Comparison of ENCODE assay signal across 27 cellular contexts in genomic region chr11:73810637-73811036, GRCh38.
"Had no signal": no experiment of that assay in that cellular context is flagged by ENCODE, and none has a peak within 500 bp of the region (broad histone marks: within the 10 kb centered on the region; RNA-seq: fewer than 3 reads in every experiment).

No MANE protein-coding gene starts in this region.

- H3K27ac Mint-ChIP-seq: activated B cell treated with CpG ODN at 0.5 μM for 24 hours; activated naive CD4-positive, alpha-beta T cell treated with anti-CD3 and anti-CD28 coated beads for 36 hours; stimulated activated naive CD8-positive, alpha-beta T cell treated with anti-CD3 and anti-CD28 coated beads, Interleukin-15, Interleukin-2, amounts not matched to agents 100 ng/mL and 50 ng/mL, for 24 hours; T-helper 1 cell treated with Interleukin-12 subunit alpha and Interleukin-12 subunit beta and Interleukin-4 antibody, amounts not matched to agents 30 μg/mL and 1 μg/mL, for 36 hours had no signal

- H3K36me3 ChIP-seq: breast epithelium, ovary, thyroid gland had no signal

- H3K27me3 Mint-ChIP-seq: activated B cell treated with CpG ODN at 0.5 μM for 24 hours; stimulated activated naive CD8-positive, alpha-beta T cell treated with anti-CD3 and anti-CD28 coated beads, Interleukin-15, Interleukin-2, amounts not matched to agents 100 ng/mL and 50 ng/mL, for 24 hours had no signal

- ATAC-seq: activated T-cell treated with anti-CD3 and anti-CD28 coated beads, Interleukin-2, amount 50 U/mL, for 4 hours; left ventricle myocardium superior; natural killer cell; psoas muscle; right cardiac atrium had no signal

- H3K4me3 Mint-ChIP-seq: activated B cell treated with CpG ODN at 0.5 μM for 24 hours; activated naive CD4-positive, alpha-beta T cell treated with anti-CD3 and anti-CD28 coated beads for 36 hours; activated T-cell treated with anti-CD3 and anti-CD28 coated beads, Interleukin-2, amount 50 U/mL, for 4 hours; immature natural killer cell; natural killer cell; stimulated activated naive CD8-positive, alpha-beta T cell treated with anti-CD3 and anti-CD28 coated beads, Interleukin-15, Interleukin-2, amounts not matched to agents 100 ng/mL and 50 ng/mL, for 24 hours; T-helper 1 cell treated with Interleukin-12 subunit alpha and Interleukin-12 subunit beta and Interleukin-4 antibody, amounts not matched to agents 30 μg/mL and 1 μg/mL, for 36 hours had no signal

- H3K4me2 ChIP-seq: hepatocyte had no signal

- H3K36me3 Mint-ChIP-seq: natural killer cell had no signal

- H3K9me3 ChIP-seq: breast epithelium, ovary, psoas muscle, thyroid gland had no signal

- H3K79me2 ChIP-seq: hepatocyte had no signal

- H3K27ac ChIP-seq: breast epithelium, hepatocyte, ovary, psoas muscle, thyroid gland had no signal

- H3K4me1 Mint-ChIP-seq: activated B cell treated with CpG ODN at 0.5 μM for 24 hours, immature natural killer cell had no signal

- DNase-seq: activated B cell treated with CpG ODN at 0.5 μM for 24 hours; activated CD4-positive, alpha-beta T cell treated with anti-CD3 and anti-CD28 coated beads for 4 hours; activated CD4-positive, alpha-beta T cell treated with anti-CD3 and anti-CD28 coated beads, Interleukin-2, amount 50 U/mL, for 48 hours; activated CD8-positive, alpha-beta memory T cell treated with anti-CD3 and anti-CD28 coated beads, Interleukin-2, amount 50 U/mL, for 48 hours; activated effector memory CD4-positive, alpha-beta T cell treated with Interleukin-2 at 50 U/mL for 16 hours; activated naive CD4-positive, alpha-beta T cell treated with anti-CD3 and anti-CD28 coated beads for 36 hours; activated T-cell treated with anti-CD3 and anti-CD28 coated beads, Interleukin-2, amount 50 U/mL, for 4 hours; anterior cingulate cortex; cerebellar nuclear complex; cortex of kidney; foreskin melanocyte; immature natural killer cell; left ventricle myocardium superior; mammary epithelial cell; midbrain; natural killer cell; ovary; psoas muscle; right cardiac atrium; stimulated activated CD4-positive, alpha-beta T cell treated with anti-CD3 and anti-CD28 coated beads, Interleukin-1b, Interleukin-23, amount 100 ng/mL, for 48 hours; substantia nigra; T1000; thyroid gland had no signal

- H2AFZ ChIP-seq: hepatocyte had no signal

- H3K4me1 ChIP-seq: breast epithelium, psoas muscle had no signal

- H3K4me3 ChIP-seq: breast epithelium, hepatocyte, ovary, psoas muscle, thyroid gland had no signal

- H3K27me3 ChIP-seq: breast epithelium, hepatocyte, ovary, thyroid gland had no signal

- H3K9me3 Mint-ChIP-seq: activated B cell treated with CpG ODN at 0.5 μM for 24 hours; activated naive CD4-positive, alpha-beta T cell treated with anti-CD3 and anti-CD28 coated beads for 36 hours; activated T-cell treated with anti-CD3 and anti-CD28 coated beads, Interleukin-2, amount 50 U/mL, for 4 hours; immature natural killer cell; natural killer cell; stimulated activated naive CD8-positive, alpha-beta T cell treated with anti-CD3 and anti-CD28 coated beads, Interleukin-15, Interleukin-2, amounts not matched to agents 100 ng/mL and 50 ng/mL, for 24 hours; T-helper 1 cell treated with Interleukin-12 subunit alpha and Interleukin-12 subunit beta and Interleukin-4 antibody, amounts not matched to agents 30 μg/mL and 1 μg/mL, for 36 hours had no signal
